ENCODE assay signal across 8 cellular contexts in the genomic region with DNA sequence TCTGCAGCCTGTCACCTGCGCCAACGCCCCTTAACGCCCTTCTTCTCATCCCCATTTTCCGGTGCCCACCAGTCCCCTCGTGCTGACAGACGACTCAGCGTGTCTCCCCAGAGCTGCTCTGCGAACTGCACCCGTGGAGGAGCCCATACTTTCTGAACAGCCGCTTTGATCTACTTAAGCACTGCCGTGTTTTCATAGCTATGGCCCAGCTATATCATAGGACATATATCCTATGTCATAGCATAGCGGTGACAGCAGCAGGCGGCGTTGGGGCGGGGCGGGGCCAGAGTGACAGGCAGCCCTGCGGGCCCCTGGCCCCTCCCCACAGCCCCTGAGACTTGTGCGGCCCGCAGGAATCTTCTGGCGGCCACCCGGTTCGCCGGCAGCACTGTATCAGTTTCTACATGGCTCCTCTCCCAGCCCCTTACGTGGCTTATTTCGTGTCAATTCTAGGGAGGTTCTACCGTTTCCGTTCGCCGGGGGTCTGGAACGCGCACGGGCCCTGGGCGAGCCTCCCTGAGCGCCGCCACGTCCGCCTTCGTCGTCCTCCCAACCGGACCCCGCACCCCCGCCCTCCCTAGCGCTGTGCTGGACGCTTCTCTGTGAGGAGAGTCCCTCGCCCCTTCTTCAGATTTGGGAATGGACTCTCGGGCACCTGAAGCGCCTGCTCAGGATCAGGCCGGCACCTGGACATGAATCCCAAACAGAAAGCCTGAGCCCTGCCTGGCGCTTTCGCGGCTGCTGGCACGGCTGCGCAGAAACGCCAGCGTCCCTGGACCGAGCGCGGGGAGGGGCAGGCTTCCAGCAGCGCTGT. TPM values are rescaled to one million over a fixed set of nuclear protein-coding genes. Genes with fewer than 3 reads are reported as not detected.
DNase-seq lines count a peak whose midpoint lies in the region; ATAC-seq and TF ChIP-seq lines count a peak whose summit lies in the region.

No MANE protein-coding gene starts in this region.

- H3K27ac ChIP-seq in HUES6 (ENCODE audit: low read depth, low read length) (no peak overlapping the region), substantia nigra (ENCODE audit: low read depth, low read length, poor library complexity, severe bottlenecking) (peak overlapping the region; percentile 79)

- POLR2A ChIA-PET in naive thymus-derived CD8-positive, alpha-beta T cell (lab: Charles Lee) = no interaction called here

- peak; percentile 96 for ATAC-seq in GM21528 (IDR thresholded peaks at IDR 0.05; ENCODE audit: low FRiP score, unreplicated experiment)
- peak; percentile 90 to 96 for ATAC-seq in naive thymus-derived CD8-positive, alpha-beta T cell

- H3K27ac Mint-ChIP-seq in activated T-helper 2 cell treated with anti-CD3 and anti-CD28 coated beads, Interferon-gamma antibody, Interleukin-2, Interleukin-4, amounts not matched to agents 10 μg/mL and 5 μg/mL and 100 μg/mL, durations not matched to agents 14 hours and 24 hours and 36 hours = peak overlapping the region; percentile 86
- H3K27ac Mint-ChIP-seq in naive thymus-derived CD8-positive, alpha-beta T cell = peak overlapping the region; percentile 74 to 98 (median 90)

- peak overlapping the region; percentile 21 for H3K9ac ChIP-seq in HUES6 (ENCODE audit: low read length)

- H3K9me3 Mint-ChIP-seq in activated T-helper 2 cell treated with anti-CD3 and anti-CD28 coated beads, Interferon-gamma antibody, Interleukin-2, Interleukin-4, amounts not matched to agents 10 μg/mL and 5 μg/mL and 100 μg/mL, durations not matched to agents 14 hours and 24 hours and 36 hours = no peaks in the 10 kb centered on the region
- H3K9me3 Mint-ChIP-seq in naive thymus-derived CD8-positive, alpha-beta T cell = no peaks in the 10 kb centered on the region

- peaks cover 21% of the 10 kb centered on the region; the same call in 1 of the 2 replicates for H3K4me1 ChIP-seq in HUES6 (ENCODE audit: control insufficient read depth, insufficient read depth, low read length)

- H3K36me3 Mint-ChIP-seq in activated T-helper 2 cell treated with anti-CD3 and anti-CD28 coated beads, Interferon-gamma antibody, Interleukin-2, Interleukin-4, amounts not matched to agents 10 μg/mL and 5 μg/mL and 100 μg/mL, durations not matched to agents 14 hours and 24 hours and 36 hours (ENCODE audit: low read depth) = no peaks in the 10 kb centered on the region
- peaks cover 0 to under 1% (median 0%) of the 10 kb centered on the region in 3 donors for H3K36me3 Mint-ChIP-seq in naive thymus-derived CD8-positive, alpha-beta T cell

- peak overlapping the region; percentile 74 for H3K4me3 ChIP-seq in HUES6 (ENCODE audit: low read depth, low read length)

- DNase-seq in DMS153 treated with DMSO at 0.1 percent for 48 hours (lab: John Stamatoyannopoulos, UW; ENCODE audit: unreplicated experiment) (peak; percentile 52), fibroblast of peridontal ligament (ENCODE audit: extremely low read depth) (peak; percentile 65), substantia nigra (lab: John Stamatoyannopoulos, UW) (peak in 46 of 49 donors; percentile 26 to 85 (median 64))
- DNase-seq in activated T-helper 2 cell treated with anti-CD3 and anti-CD28 coated beads, Interferon-gamma antibody, Interleukin-2, Interleukin-4, amounts not matched to agents 10 μg/mL and 5 μg/mL and 100 μg/mL, durations not matched to agents 14 hours and 24 hours and 36 hours (ENCODE audit: low spot score) = peak; percentile 59
- DNase-seq in naive thymus-derived CD8-positive, alpha-beta T cell = peak; percentile 28 to 79 (median 53)

- intact Hi-C loops in activated T-helper 2 cell treated with anti-CD3 and anti-CD28 coated beads, Interferon-gamma antibody, Interleukin-2, Interleukin-4, amounts not matched to agents 10 μg/mL and 5 μg/mL and 100 μg/mL, durations not matched to agents 14 hours and 24 hours and 36 hours (cut with micrococcal nuclease) = loop anchor here (1.0 to 2.0 kb wide), 2 partner anchors 20 to 49 kb away; partner anchors contain the start of gene IMP4

- no peaks in the 10 kb centered on the region for H3K36me3 ChIP-seq in HUES6 (ENCODE audit: control insufficient read depth, insufficient read depth, low read length)

- H3K4me1 Mint-ChIP-seq in activated T-helper 2 cell treated with anti-CD3 and anti-CD28 coated beads, Interferon-gamma antibody, Interleukin-2, Interleukin-4, amounts not matched to agents 10 μg/mL and 5 μg/mL and 100 μg/mL, durations not matched to agents 14 hours and 24 hours and 36 hours (ENCODE audit: low read depth) = peaks cover 11% of the 10 kb centered on the region
- H3K4me1 Mint-ChIP-seq in naive thymus-derived CD8-positive, alpha-beta T cell = peaks cover 5 to 25% (median 16%) of the 10 kb centered on the region in 4 donors

- no peaks in the 10 kb centered on the region for H3K9me3 ChIP-seq in HUES6 (ENCODE audit: control insufficient read depth, insufficient read depth, low read depth, low read length)

- H3K4me3 Mint-ChIP-seq in activated T-helper 2 cell treated with anti-CD3 and anti-CD28 coated beads, Interferon-gamma antibody, Interleukin-2, Interleukin-4, amounts not matched to agents 10 μg/mL and 5 μg/mL and 100 μg/mL, durations not matched to agents 14 hours and 24 hours and 36 hours (ENCODE audit: low read depth) = peak overlapping the region; percentile 83
- peak overlapping the region; percentile 79 to 98 (median 90) for H3K4me3 Mint-ChIP-seq in naive thymus-derived CD8-positive, alpha-beta T cell

- peaks cover 5% of the 10 kb centered on the region for H3K27me3 Mint-ChIP-seq in activated T-helper 2 cell treated with anti-CD3 and anti-CD28 coated beads, Interferon-gamma antibody, Interleukin-2, Interleukin-4, amounts not matched to agents 10 μg/mL and 5 μg/mL and 100 μg/mL, durations not matched to agents 14 hours and 24 hours and 36 hours (ENCODE audit: low read depth)
- peaks cover 2 to 26% (median 16%) of the 10 kb centered on the region in 5 donors for H3K27me3 Mint-ChIP-seq in naive thymus-derived CD8-positive, alpha-beta T cell

- H3K27me3 ChIP-seq in HUES6 (ENCODE audit: control insufficient read depth, insufficient read depth, low read length) = peaks cover 16% of the 10 kb centered on the region

TF ChIP-seq in PFSK-1, 5 proteins besides CTCF, POLR2A, EP300 and RAD21:
- TF ChIP-seq TAF1 (IDR thresholded peaks at IDR 0.05; ENCODE audit: borderline replicate concordance, insufficient read depth, low read length) (no peak), SIN3A (IDR thresholded peaks at IDR 0.05; ENCODE audit: borderline replicate concordance, insufficient read depth, low read length) (no peak), FOXP2 (optimal IDR thresholded peaks at IDR 0.05; ENCODE audit: borderline replicate concordance, extremely low read depth, extremely low read length, insufficient read depth) (no peak), POLR2AphosphoS5 (IDR thresholded peaks at IDR 0.05; ENCODE audit: low read depth, low read length) (peak; percentile 59)
- TF ChIP-seq, protein P1, sequence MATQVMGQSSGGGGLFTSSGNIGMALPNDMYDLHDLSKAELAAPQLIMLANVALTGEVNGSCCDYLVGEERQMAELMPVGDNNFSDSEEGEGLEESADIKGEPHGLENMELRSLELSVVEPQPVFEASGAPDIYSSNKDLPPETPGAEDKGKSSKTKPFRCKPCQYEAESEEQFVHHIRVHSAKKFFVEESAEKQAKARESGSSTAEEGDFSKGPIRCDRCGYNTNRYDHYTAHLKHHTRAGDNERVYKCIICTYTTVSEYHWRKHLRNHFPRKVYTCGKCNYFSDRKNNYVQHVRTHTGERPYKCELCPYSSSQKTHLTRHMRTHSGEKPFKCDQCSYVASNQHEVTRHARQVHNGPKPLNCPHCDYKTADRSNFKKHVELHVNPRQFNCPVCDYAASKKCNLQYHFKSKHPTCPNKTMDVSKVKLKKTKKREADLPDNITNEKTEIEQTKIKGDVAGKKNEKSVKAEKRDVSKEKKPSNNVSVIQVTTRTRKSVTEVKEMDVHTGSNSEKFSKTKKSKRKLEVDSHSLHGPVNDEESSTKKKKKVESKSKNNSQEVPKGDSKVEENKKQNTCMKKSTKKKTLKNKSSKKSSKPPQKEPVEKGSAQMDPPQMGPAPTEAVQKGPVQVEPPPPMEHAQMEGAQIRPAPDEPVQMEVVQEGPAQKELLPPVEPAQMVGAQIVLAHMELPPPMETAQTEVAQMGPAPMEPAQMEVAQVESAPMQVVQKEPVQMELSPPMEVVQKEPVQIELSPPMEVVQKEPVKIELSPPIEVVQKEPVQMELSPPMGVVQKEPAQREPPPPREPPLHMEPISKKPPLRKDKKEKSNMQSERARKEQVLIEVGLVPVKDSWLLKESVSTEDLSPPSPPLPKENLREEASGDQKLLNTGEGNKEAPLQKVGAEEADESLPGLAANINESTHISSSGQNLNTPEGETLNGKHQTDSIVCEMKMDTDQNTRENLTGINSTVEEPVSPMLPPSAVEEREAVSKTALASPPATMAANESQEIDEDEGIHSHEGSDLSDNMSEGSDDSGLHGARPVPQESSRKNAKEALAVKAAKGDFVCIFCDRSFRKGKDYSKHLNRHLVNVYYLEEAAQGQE (IDR thresholded peaks at IDR 0.05; ENCODE audit: insufficient read depth in 1 of 2, low read depth in 2 of 2, low read length in 2 of 2) = peak; percentile 62 to 73; a peak in 3 of 4 replicates
TF ChIP-seq in PFSK-1: peak in this region for 2.

RNA-seq across cellular contexts. Expression of gene PTPN18, which starts 35.4 kb away (rescaled TPM):
- 15.8 TPM for polyA plus RNA-seq in PFSK-1 (2012; ENCODE audit: insufficient read length, low read depth)
- 72.6 and 72.9 TPM in 2 replicates for total RNA-seq in activated T-helper 2 cell treated with anti-CD3 and anti-CD28 coated beads, Interferon-gamma antibody, Interleukin-2, Interleukin-4, amounts not matched to agents 10 μg/mL and 5 μg/mL and 100 μg/mL, durations not matched to agents 14 hours and 24 hours and 36 hours
- 10 to 100 TPM; 40.5 to 42.8 TPM for total RNA-seq in naive thymus-derived CD8-positive, alpha-beta T cell
- polyA plus RNA-seq in naive thymus-derived CD8-positive, alpha-beta T cell = 10 to 100 TPM; 33.7 to 47.5 (median 33.9) TPM

RNA-seq across cellular contexts. Expression of gene IMP4, which starts 48.6 kb away (rescaled TPM):
- 318 TPM for polyA plus RNA-seq in PFSK-1 (2012; ENCODE audit: insufficient read length, low read depth)
- 136 and 142 TPM in 2 replicates for total RNA-seq in activated T-helper 2 cell treated with anti-CD3 and anti-CD28 coated beads, Interferon-gamma antibody, Interleukin-2, Interleukin-4, amounts not matched to agents 10 μg/mL and 5 μg/mL and 100 μg/mL, durations not matched to agents 14 hours and 24 hours and 36 hours
- total RNA-seq in naive thymus-derived CD8-positive, alpha-beta T cell = 10 to 100 TPM; 94.0 to 99.6 TPM
- polyA plus RNA-seq in naive thymus-derived CD8-positive, alpha-beta T cell = 10 to 100 TPM; 58.4 to 96.7 (median 84.9) TPM
